22 cellular contexts compared by ENCODE assay signal in genomic region chr13:48860369-48860768, GRCh38.
"Had no signal": no experiment of that assay in that cellular context is flagged by ENCODE, and none has a peak within 500 bp of the region (broad histone marks: within the 10 kb centered on the region; RNA-seq: fewer than 3 reads in every experiment).

No MANE protein-coding gene starts in this region.

- H3K4me3 ChIP-seq: esophagus squamous epithelium, gastroesophageal sphincter, left ventricle myocardium inferior, lower lobe of right lung, pancreas, right lobe of liver, suprapubic skin, thyroid gland, upper lobe of left lung, uterus had no signal

- DNase-seq: effector memory CD8-positive, alpha-beta T cell; esophagus squamous epithelium; foreskin fibroblast; glutamatergic neuron; islet precursor cell; left ventricle myocardium inferior; lower lobe of right lung; mesenchymal stem cell; naive thymus-derived CD8-positive, alpha-beta T cell; occipital lobe; pancreas; right lobe of liver; stimulated activated CD4-positive, alpha-beta T cell treated with anti-CD3 and anti-CD28 coated beads, Interleukin-4, amount 100 ng/mL, for 1 hour; stimulated activated CD8-positive, alpha-beta memory T cell treated with anti-CD3 and anti-CD28 coated beads, Interleukin-4, amount 100 ng/mL, for 48 hours; stimulated activated naive CD8-positive, alpha-beta T cell treated with anti-CD3 and anti-CD28 coated beads, Interleukin-15, Interleukin-2, amounts not matched to agents 100 U/mL and 50 U/mL, for 24 hours; thyroid gland; upper lobe of left lung; uterus had no signal

- H3K4me1 ChIP-seq: esophagus squamous epithelium, gastroesophageal sphincter, left ventricle myocardium inferior, lower lobe of right lung, pancreas, right lobe of liver, suprapubic skin, thyroid gland, uterus had no signal

- H3K27ac ChIP-seq: epithelial cell of prostate, esophagus squamous epithelium, gastroesophageal sphincter, left ventricle myocardium inferior, lower lobe of right lung, pancreas, right lobe of liver, suprapubic skin, thyroid gland, uterus had no signal

- ATAC-seq: effector memory CD8-positive, alpha-beta T cell; gastroesophageal sphincter; naive thymus-derived CD8-positive, alpha-beta T cell; stimulated activated effector memory CD8-positive, alpha-beta T cell treated with anti-CD3 and anti-CD28 coated beads, Interleukin-12 subunit alpha, Interleukin-12 subunit beta, amount 100 ng/mL, for 72 hours; stimulated activated naive CD8-positive, alpha-beta T cell treated with anti-CD3 and anti-CD28 coated beads, Interleukin-15, Interleukin-2, amounts not matched to agents 100 U/mL and 50 U/mL, for 24 hours had no signal

- H3K27me3 ChIP-seq: esophagus squamous epithelium, gastroesophageal sphincter, pancreas, right lobe of liver, suprapubic skin, thyroid gland, upper lobe of left lung, uterus had no signal

- H3K9me3 ChIP-seq: esophagus squamous epithelium, gastroesophageal sphincter, left ventricle myocardium inferior, lower lobe of right lung, pancreas, right lobe of liver, suprapubic skin, thyroid gland, upper lobe of left lung, uterus had no signal

- H3K36me3 ChIP-seq: esophagus squamous epithelium, gastroesophageal sphincter, left ventricle myocardium inferior, lower lobe of right lung, pancreas, right lobe of liver, suprapubic skin, thyroid gland, upper lobe of left lung, uterus had no signal
